In the genomic region with DNA sequence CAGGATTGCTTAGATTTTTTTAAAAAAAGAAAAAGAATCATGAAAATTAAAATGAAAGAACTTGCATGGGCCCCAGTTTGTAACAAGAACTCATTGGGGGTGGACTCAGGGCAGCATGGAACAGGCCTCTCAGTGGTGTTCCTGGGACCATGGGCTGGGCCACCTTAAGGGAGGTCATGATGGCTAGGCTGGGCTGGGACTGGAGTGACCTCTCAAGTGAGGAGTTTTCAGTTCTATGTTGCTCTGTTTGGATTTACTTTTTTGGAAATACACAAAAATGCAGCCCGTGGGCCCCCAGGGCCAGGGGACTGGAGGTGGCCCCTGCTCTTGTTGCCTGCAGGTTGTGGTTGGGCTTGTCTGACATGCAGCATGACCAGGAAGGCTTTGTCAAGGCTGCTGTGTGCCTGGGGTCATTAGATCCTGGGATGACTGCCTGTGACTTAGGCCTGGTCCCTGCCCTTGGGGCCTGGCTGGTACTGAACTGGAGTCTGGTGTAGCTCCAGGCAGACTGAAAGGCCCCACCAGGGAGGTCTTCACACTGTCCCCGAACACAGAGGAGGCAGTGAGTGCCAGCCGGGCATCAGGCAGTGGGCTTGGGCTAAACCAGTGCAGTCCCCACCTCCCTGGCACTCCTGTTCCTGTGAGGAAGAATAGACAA, we compare ENCODE assay signal across 22 cellular contexts.
"Had no signal": no experiment of that assay in that cellular context is flagged by ENCODE, and none has a peak within 500 bp of the region (broad histone marks: within the 10 kb centered on the region; RNA-seq: fewer than 3 reads in every experiment).

No MANE protein-coding gene starts in this region.

- H3K4me2 ChIP-seq: smooth muscle cell had no signal

- H3K27me3 Mint-ChIP-seq: activated CD4-positive, alpha-beta T cell treated with anti-CD3 and anti-CD28 coated beads, Interleukin-2, amount 10 ng/mL, durations not matched to agents 24 days and 14 days; activated CD8-positive, alpha-beta memory T cell treated with anti-CD3 and anti-CD28 coated beads, Interleukin-2, amount 10 ng/mL, durations not matched to agents 7 days and 5 days; activated CD8-positive, alpha-beta T cell treated with anti-CD3 and anti-CD28 coated beads for 36 hours; central memory CD8-positive, alpha-beta T cell had no signal

- H3K27ac ChIP-seq: ascending aorta, coronary artery, esophagus squamous epithelium, gastrocnemius medialis, right lobe of liver, thoracic aorta had no signal

- H3K9me3 Mint-ChIP-seq: activated CD4-positive, alpha-beta T cell treated with anti-CD3 and anti-CD28 coated beads, Interleukin-2, amount 10 ng/mL, durations not matched to agents 24 days and 14 days; type B pancreatic cell had no signal

- H3K27ac Mint-ChIP-seq: activated CD4-positive, alpha-beta T cell treated with anti-CD3 and anti-CD28 coated beads, Interleukin-2, amount 10 ng/mL, durations not matched to agents 24 days and 14 days; activated CD8-positive, alpha-beta memory T cell treated with anti-CD3 and anti-CD28 coated beads, Interleukin-2, amount 10 ng/mL, durations not matched to agents 7 days and 5 days; activated CD8-positive, alpha-beta T cell treated with anti-CD3 and anti-CD28 coated beads for 36 hours; memory B cell; nephron progenitor cell; type B pancreatic cell had no signal

- H3K36me3 Mint-ChIP-seq: activated CD8-positive, alpha-beta memory T cell treated with anti-CD3 and anti-CD28 coated beads, Interleukin-2, amount 10 ng/mL, durations not matched to agents 7 days and 5 days; activated naive CD4-positive, alpha-beta T cell treated with anti-CD3 and anti-CD28 coated beads, Interleukin-2, amount 50 U/mL, for 72 hours; memory B cell had no signal

- DNase-seq: activated CD4-positive, alpha-beta T cell treated with anti-CD3 and anti-CD28 coated beads, Interleukin-2, amount 10 ng/mL, durations not matched to agents 24 days and 14 days; activated CD8-positive, alpha-beta memory T cell treated with anti-CD3 and anti-CD28 coated beads, Interleukin-2, amount 10 ng/mL, durations not matched to agents 7 days and 5 days; activated CD8-positive, alpha-beta T cell treated with anti-CD3 and anti-CD28 coated beads for 36 hours; activated T-cell treated with anti-CD3 and anti-CD28 coated beads for 4 hours; esophagus squamous epithelium; gastrocnemius medialis; nephron progenitor cell; occipital lobe; stimulated activated CD4-positive, alpha-beta T cell treated with anti-CD3 and anti-CD28 coated beads, Interleukin-2, amount 100 ng/mL, for 48 hours; stimulated activated CD8-positive, alpha-beta memory T cell treated with anti-CD3 and anti-CD28 coated beads, Interleukin-4, amount 100 ng/mL, for 48 hours; stimulated activated naive CD4-positive, alpha-beta T cell; SW 1271 had no signal

- H3K4me3 Mint-ChIP-seq: activated CD4-positive, alpha-beta T cell treated with anti-CD3 and anti-CD28 coated beads, Interleukin-2, amount 10 ng/mL, durations not matched to agents 24 days and 14 days; activated CD8-positive, alpha-beta memory T cell treated with anti-CD3 and anti-CD28 coated beads, Interleukin-2, amount 10 ng/mL, durations not matched to agents 7 days and 5 days; activated CD8-positive, alpha-beta T cell treated with anti-CD3 and anti-CD28 coated beads for 36 hours; central memory CD8-positive, alpha-beta T cell; memory B cell; nephron progenitor cell; type B pancreatic cell had no signal

- H3K36me3 ChIP-seq: ascending aorta, esophagus squamous epithelium, gastrocnemius medialis, right lobe of liver, thoracic aorta had no signal

- H3K9me3 ChIP-seq: gastrocnemius medialis, right lobe of liver, thoracic aorta had no signal

- H3K27me3 ChIP-seq: ascending aorta, gastrocnemius medialis, right lobe of liver had no signal

- H3K4me1 Mint-ChIP-seq: activated CD4-positive, alpha-beta T cell treated with anti-CD3 and anti-CD28 coated beads, Interleukin-2, amount 10 ng/mL, durations not matched to agents 24 days and 14 days; activated CD8-positive, alpha-beta memory T cell treated with anti-CD3 and anti-CD28 coated beads, Interleukin-2, amount 10 ng/mL, durations not matched to agents 7 days and 5 days; central memory CD8-positive, alpha-beta T cell; memory B cell had no signal

- H3K4me1 ChIP-seq: gastrocnemius medialis, right lobe of liver had no signal

- H3K4me3 ChIP-seq: ascending aorta, coronary artery, esophagus squamous epithelium, gastrocnemius medialis, right lobe of liver, smooth muscle cell, thoracic aorta had no signal

- ATAC-seq: activated CD4-positive, CD25-positive, alpha-beta regulatory T cell treated with anti-CD3 and anti-CD28 coated beads, Interleukin-2, amount 50 U/mL, for 24 hours; activated CD8-positive, alpha-beta memory T cell treated with anti-CD3 and anti-CD28 coated beads, Interleukin-2, amount 10 ng/mL, durations not matched to agents 7 days and 5 days; activated CD8-positive, alpha-beta T cell treated with anti-CD3 and anti-CD28 coated beads for 36 hours; activated naive CD4-positive, alpha-beta T cell treated with anti-CD3 and anti-CD28 coated beads, Interleukin-2, amount 50 U/mL, for 72 hours; gastrocnemius medialis; right lobe of liver had no signal
